In genomic region chr7:142711196-142711595, GRCh38 we compare ENCODE assay signal across 21 cellular contexts. TPM values are rescaled to one million over a fixed set of nuclear protein-coding genes. Genes with fewer than 3 reads are reported as not detected.
DNase-seq lines count a peak whose midpoint lies in the region; ATAC-seq and TF ChIP-seq lines count a peak whose summit lies in the region.
"Had no signal": no experiment of that assay in that cellular context is flagged by ENCODE, and none has a peak within 500 bp of the region (broad histone marks: within the 10 kb centered on the region; RNA-seq: fewer than 3 reads in every experiment).

No MANE protein-coding gene starts in this region.

- no peaks in the 10 kb centered on the region for H3K9me3 ChIP-seq in BLaER1 treated with 17β-estradiol and CSF1 and Interleukin-3, amounts not matched to agents 10 nM and 100 nM (replicated peaks in 1 of 11)
- H3K9me3 ChIP-seq in CD8-positive, alpha-beta T cell (ENCODE audit: low read length): no peaks in the 10 kb centered on the region
- H3K9me3 ChIP-seq: breast epithelium, esophagus muscularis mucosa, Peyer's patch, SK-N-SH, tibial artery had no signal

- H3K27me3 ChIP-seq in BLaER1 treated with 17β-estradiol and CSF1 and Interleukin-3, amounts not matched to agents 10 nM and 100 nM: no peaks in the 10 kb centered on the region
- H3K27me3 ChIP-seq in CD8-positive, alpha-beta T cell (ENCODE audit: insufficient read depth, low read length): no peaks in the 10 kb centered on the region
- H3K27me3 ChIP-seq: breast epithelium, esophagus muscularis mucosa, Peyer's patch had no signal

- no peak overlapping the region for H3K9ac ChIP-seq in BLaER1 treated with 17β-estradiol and CSF1 and Interleukin-3, amounts not matched to agents 10 nM and 100 nM
- H3K9ac ChIP-seq: parathyroid adenoma, SK-N-SH had no signal

- CTCF ChIA-PET in CD8-positive, alpha-beta T cell (lab: Charles Lee): interaction anchor here (1.9 to 5.8 kb wide), 2 partner anchors 80 to 100 kb away, joined by 6 to 33 read pairs; no protein-coding TSS in a partner anchor
- CTCF ChIA-PET in T-cell (lab: Charles Lee): interaction anchor here in 1 of 2 donors (0.6 to 4.8 kb wide), 2 partner anchors 73 to 100 kb away, joined by 5 to 67 read pairs; no protein-coding TSS in a partner anchor

- no peak overlapping the region for H3K4me3 ChIP-seq in BLaER1 treated with 17β-estradiol and CSF1 and Interleukin-3, amounts not matched to agents 10 nM and 100 nM
- H3K4me3 ChIP-seq in CD8-positive, alpha-beta T cell (ENCODE audit: low read depth, low read length): no peak overlapping the region
- H3K4me3 ChIP-seq: breast epithelium, esophagus muscularis mucosa, lung, skin epidermis, tibial artery had no signal

- H3K36me3 ChIP-seq in BLaER1 treated with 17β-estradiol and CSF1 and Interleukin-3, amounts not matched to agents 10 nM and 100 nM: no peaks in the 10 kb centered on the region
- H3K36me3 ChIP-seq in CD8-positive, alpha-beta T cell (ENCODE audit: insufficient read depth, low read length): no peaks in the 10 kb centered on the region
- H3K36me3 ChIP-seq: breast epithelium, esophagus muscularis mucosa, Peyer's patch, tibial artery had no signal

- H3K4me2 ChIP-seq in BLaER1 treated with 17β-estradiol and CSF1 and Interleukin-3, amounts not matched to agents 10 nM and 100 nM: peak overlapping the region in 9 of 11 experiments; percentile 51 to 88 (median 59); a peak in 15 of 22 replicates
- H3K4me2 ChIP-seq: SK-N-SH had no signal

- no peaks in the 10 kb centered on the region for H4K20me1 ChIP-seq in BLaER1 treated with 17β-estradiol and CSF1 and Interleukin-3, amounts not matched to agents 10 nM and 100 nM

- intact Hi-C loops in CD8-positive, alpha-beta T cell (cut with DNase I, micrococcal nuclease): loop anchor here (5.0 kb wide), 2 partner anchors 44 to 101 kb away; no protein-coding TSS in a partner anchor

- no peaks in the 10 kb centered on the region for H3K36me3 Mint-ChIP-seq in CD8-positive, alpha-beta T cell
- no peaks in the 10 kb centered on the region for H3K36me3 Mint-ChIP-seq in T-cell
- H3K36me3 Mint-ChIP-seq in effector memory CD8-positive, alpha-beta T cell (ENCODE audit: insufficient read depth): no peaks in the 10 kb centered on the region
- H3K36me3 Mint-ChIP-seq: activated naive CD4-positive, alpha-beta T cell treated with anti-CD3 and anti-CD28 coated beads, Interleukin-2, amount 50 U/mL, for 72 hours had no signal

- H3K27me3 Mint-ChIP-seq in CD8-positive, alpha-beta T cell (ENCODE audit: low read depth): no peaks in the 10 kb centered on the region
- no peaks in the 10 kb centered on the region for H3K27me3 Mint-ChIP-seq in T-cell
- no peaks in the 10 kb centered on the region for H3K27me3 Mint-ChIP-seq in effector memory CD8-positive, alpha-beta T cell

- H3K4me1 ChIP-seq in BLaER1 treated with 17β-estradiol and CSF1 and Interleukin-3, amounts not matched to agents 10 nM and 100 nM: peaks cover 0 to 55% (median 51%) of the 10 kb centered on the region in 10 experiments; a peak in 17 of 20 replicates
- H3K4me1 ChIP-seq in CD8-positive, alpha-beta T cell (ENCODE audit: insufficient read depth, low read length): peaks cover 38% of the 10 kb centered on the region
- H3K4me1 ChIP-seq: breast epithelium, esophagus muscularis mucosa, parathyroid adenoma, Peyer's patch, tibial artery had no signal

- H3K4me3 Mint-ChIP-seq in CD8-positive, alpha-beta T cell: no peak overlapping the region
- H3K4me3 Mint-ChIP-seq in T-cell: peak overlapping the region in 1 of 3 donors; percentile 88
- peak overlapping the region; percentile 49 to 82 for H3K4me3 Mint-ChIP-seq in effector memory CD8-positive, alpha-beta T cell

- H3K4me1 Mint-ChIP-seq in CD8-positive, alpha-beta T cell (ENCODE audit: low read depth): peaks cover 50% of the 10 kb centered on the region
- peaks cover 41 to 76% (median 62%) of the 10 kb centered on the region in 3 donors for H3K4me1 Mint-ChIP-seq in T-cell
- peaks cover 22 to 37% of the 10 kb centered on the region in 2 donors for H3K4me1 Mint-ChIP-seq in effector memory CD8-positive, alpha-beta T cell (ENCODE audit: low read depth in 2 of 2)

- POLR2A ChIA-PET in CD8-positive, alpha-beta T cell (lab: Charles Lee): interaction anchor here (5.3 kb wide), 1 partner anchor 98 kb away, joined by 50 read pairs; no protein-coding TSS in a partner anchor
- POLR2A ChIA-PET in T-cell (lab: Charles Lee): interaction anchor here in 1 of 2 donors (1.1 kb wide), 1 partner anchor 99 kb away, joined by 3 read pairs; no protein-coding TSS in a partner anchor

- no peaks in the 10 kb centered on the region for H3K9me3 Mint-ChIP-seq in CD8-positive, alpha-beta T cell
- H3K9me3 Mint-ChIP-seq in T-cell: no peaks in the 10 kb centered on the region
- H3K9me3 Mint-ChIP-seq in effector memory CD8-positive, alpha-beta T cell: no peaks in the 10 kb centered on the region
- H3K9me3 Mint-ChIP-seq: activated naive CD4-positive, alpha-beta T cell treated with anti-CD3 and anti-CD28 coated beads, Interleukin-2, amount 50 U/mL, for 72 hours had no signal

- TF ChIP-seq CTCF in CD8-positive, alpha-beta T cell (IDR thresholded peaks at IDR 0.05): no peak

- H3K27ac ChIP-seq in BLaER1 treated with 17β-estradiol and CSF1 and Interleukin-3, amounts not matched to agents 10 nM and 100 nM: no peak overlapping the region; a peak in 2 of 22 replicates
- peak overlapping the region; percentile 56 for H3K27ac ChIP-seq in CD8-positive, alpha-beta T cell (ENCODE audit: low read depth, low read length)
- H3K27ac ChIP-seq: breast epithelium, esophagus muscularis mucosa, parathyroid adenoma, tibial artery had no signal

- ATAC-seq in CD8-positive, alpha-beta T cell: no peak
- ATAC-seq in T-cell (replicated peaks in 1 of 4) (no peak), GM21786 (IDR thresholded peaks at IDR 0.05; ENCODE audit: unreplicated experiment) (no peak)
- ATAC-seq in effector memory CD8-positive, alpha-beta T cell (replicated peaks): peak; percentile 31

- DNase-seq in CD8-positive, alpha-beta T cell: no peak
- DNase-seq in T-cell (no peak), pons (ENCODE audit: low spot score) (no peak), DMS 273 treated with DMSO at 0.1 percent for 48 hours (lab: John Stamatoyannopoulos, UW) (no peak)
- no peak for DNase-seq in effector memory CD8-positive, alpha-beta T cell
- DNase-seq: AML-193, Karpas-422, NCI-H1105 treated with DMSO at 0.1 percent for 48 hours, SK-N-SH, tibial artery had no signal

- peak overlapping the region; percentile 95 for H3K27ac Mint-ChIP-seq in CD8-positive, alpha-beta T cell
- peak overlapping the region; percentile 84 to 93 for H3K27ac Mint-ChIP-seq in T-cell
- H3K27ac Mint-ChIP-seq in effector memory CD8-positive, alpha-beta T cell: peak overlapping the region; percentile 83 to 93

RNA-seq across cellular contexts. Expression of gene PRSS1, which starts 38.1 kb away (rescaled TPM):
- not detected for total RNA-seq in CD8-positive, alpha-beta T cell
- 10 to 100 TPM in 3 of 5 donors, not detected in 2; 16.0 to 23.7 (median 20.8) TPM for total RNA-seq in T-cell
- total RNA-seq: activated naive CD4-positive, alpha-beta T cell treated with anti-CD3 and anti-CD28 coated beads, Interleukin-2, amount 50 U/mL, for 72 hours; breast epithelium; esophagus muscularis mucosa; glomerular endothelial cell; myocyte; Peyer's patch had no signal

RNA-seq across cellular contexts. Expression of gene PRSS2, which starts 59.6 kb away (rescaled TPM):
- not detected for total RNA-seq in CD8-positive, alpha-beta T cell
- 10 to 100 TPM in 3 of 5 donors, not detected in 2; 47.1 to 64.6 (median 57.7) TPM for total RNA-seq in T-cell
- total RNA-seq: breast epithelium, myocyte had no signal
